Comparison of ENCODE assay signal across 8 cellular contexts in genomic region chr17:79915850-79916430, GRCh38.
A peak's percentile ranks its signal among the peaks of the same experiment; 100 is the strongest.
DNase-seq lines count a peak whose midpoint lies in the region; ATAC-seq and TF ChIP-seq lines count a peak whose summit lies in the region.

No MANE protein-coding gene starts in this region.

- POLR2A ChIA-PET in CD4-positive, alpha-beta T cell (lab: Charles Lee) = no interaction called here
- POLR2A ChIA-PET in HEK293 (lab: Yijun Ruan, JAX) = interaction anchor here (0.8 to 1.4 kb wide), 3 partner anchors 15 to 119 kb away, joined by 3 to 6 read pairs (median 4); partner anchors contain the start of genes CBX4 and CBX8
- POLR2A ChIA-PET in activated CD4-positive, alpha-beta T cell treated with anti-CD3 and anti-CD28 coated beads, Interleukin-2, amount 10 ng/mL, durations not matched to agents 7 days and 5 days (lab: Charles Lee) = no interaction called here

- H3K36me3 ChIP-seq in HEK293 (ENCODE audit: control insufficient read depth in 2 of 2, insufficient read depth in 1 of 2, low read length in 2 of 2) (no peaks in the 10 kb centered on the region), right lobe of liver (no peaks in the 10 kb centered on the region)

- peak in 1 of 10 experiments; percentile 16 for DNase-seq in CD4-positive, alpha-beta T cell
- peak; percentile 23 for DNase-seq in activated CD4-positive, alpha-beta T cell treated with anti-CD3 and anti-CD28 coated beads, Interleukin-2, amount 10 ng/mL, durations not matched to agents 7 days and 5 days
- DNase-seq in right lobe of liver (peak in 2 of 3 donors; percentile 51 to 64), mesenteric fat pad (ENCODE audit: low spot score) (no peak), NCI-H510A treated with DMSO at 0.1 percent for 48 hours (lab: John Stamatoyannopoulos, UW) (no peak)

- 28% methylated on average over 4 of the region's 23 CpGs for WGBS in right lobe of liver (ENCODE audit: insufficient coverage, low coverage, low lambda C conversion rate, missing lambda C conversion rate)

- H3K27ac ChIP-seq in CD4-positive, alpha-beta T cell (ENCODE audit: low read depth, low read length) = no peak overlapping the region
- H3K27ac ChIP-seq in HEK293 (ENCODE audit: extremely low read depth, low read depth, low read length) (no peak overlapping the region), right lobe of liver (no peak overlapping the region)

- no peak overlapping the region for H3K27ac Mint-ChIP-seq in CD4-positive, alpha-beta T cell
- no peak overlapping the region for H3K27ac Mint-ChIP-seq in activated CD4-positive, alpha-beta T cell treated with anti-CD3 and anti-CD28 coated beads, Interleukin-2, amount 10 ng/mL, durations not matched to agents 7 days and 5 days

- CTCF ChIA-PET in CD4-positive, alpha-beta T cell (lab: Charles Lee) = interaction anchor here (0.9 to 1.7 kb wide), 3 partner anchors 71 to 174 kb away, joined by 3 to 6 read pairs (median 4); no protein-coding TSS in a partner anchor
- CTCF ChIA-PET in HEK293 (lab: Yijun Ruan, JAX) = interaction anchor here (0.7 to 2.5 kb wide), 14 partner anchors 8 to 174 kb away, joined by 3 to 10 read pairs (median 4); partner anchors contain the start of gene CBX4
- CTCF ChIA-PET in activated CD4-positive, alpha-beta T cell treated with anti-CD3 and anti-CD28 coated beads, Interleukin-2, amount 10 ng/mL, durations not matched to agents 7 days and 5 days (lab: Charles Lee) = interaction anchor here (1.3 kb wide), 1 partner anchor 9 kb away, joined by 3 read pairs; no protein-coding TSS in a partner anchor

- TF ChIP-seq CTCF in CD4-positive, alpha-beta T cell (IDR thresholded peaks at IDR 0.05) = peak; percentile 14
- no peak for TF ChIP-seq CTCF in HEK293 (tag by site-specific recombination; IDR thresholded peaks at IDR 0.05)
- peak in 3 of 4 donors; percentile 23 to 40 (median 32) for TF ChIP-seq CTCF in right lobe of liver (IDR thresholded peaks at IDR 0.05)

- no peaks in the 10 kb centered on the region for H3K9me3 Mint-ChIP-seq in CD4-positive, alpha-beta T cell
- no peaks in the 10 kb centered on the region for H3K9me3 Mint-ChIP-seq in activated CD4-positive, alpha-beta T cell treated with anti-CD3 and anti-CD28 coated beads, Interleukin-2, amount 10 ng/mL, durations not matched to agents 7 days and 5 days

- no peaks in the 10 kb centered on the region for H3K4me1 Mint-ChIP-seq in CD4-positive, alpha-beta T cell (ENCODE audit: low read depth)
- H3K4me1 Mint-ChIP-seq in activated CD4-positive, alpha-beta T cell treated with anti-CD3 and anti-CD28 coated beads, Interleukin-2, amount 10 ng/mL, durations not matched to agents 7 days and 5 days = no peaks in the 10 kb centered on the region

- H3K9me3 ChIP-seq in CD4-positive, alpha-beta T cell (ENCODE audit: control insufficient read depth, low read length) = no peaks in the 10 kb centered on the region
- H3K9me3 ChIP-seq in HEK293 (ENCODE audit: control insufficient read depth, insufficient read depth, low read depth, low read length) (no peaks in the 10 kb centered on the region), right lobe of liver (no peaks in the 10 kb centered on the region)

- no peak for TF ChIP-seq POLR2A in right lobe of liver (IDR thresholded peaks at IDR 0.05)

- no peak overlapping the region for H3K4me3 Mint-ChIP-seq in CD4-positive, alpha-beta T cell
- H3K4me3 Mint-ChIP-seq in activated CD4-positive, alpha-beta T cell treated with anti-CD3 and anti-CD28 coated beads, Interleukin-2, amount 10 ng/mL, durations not matched to agents 7 days and 5 days = no peak overlapping the region

- H3K4me3 ChIP-seq in HEK293 (ENCODE audit: low read depth, low read length) (no peak overlapping the region), right lobe of liver (no peak overlapping the region)

- ATAC-seq in CD4-positive, alpha-beta T cell (ENCODE audit: poor library complexity) = no peak
- ATAC-seq in right lobe of liver (peak in 2 of 4 donors; percentile 1 to 17), HG03521 (IDR thresholded peaks at IDR 0.05; ENCODE audit: unreplicated experiment) (no peak), GM21423 (IDR thresholded peaks at IDR 0.05; ENCODE audit: unreplicated experiment) (no peak)

- H3K4me1 ChIP-seq in HEK293 (ENCODE audit: control insufficient read depth, insufficient read depth, low read length) = no peaks in the 10 kb centered on the region
- peaks cover 0 to 15% (median 7%) of the 10 kb centered on the region in 4 donors for H3K4me1 ChIP-seq in right lobe of liver

- no peaks in the 10 kb centered on the region for H3K36me3 Mint-ChIP-seq in CD4-positive, alpha-beta T cell (ENCODE audit: low read depth)
- no peaks in the 10 kb centered on the region for H3K36me3 Mint-ChIP-seq in activated CD4-positive, alpha-beta T cell treated with anti-CD3 and anti-CD28 coated beads, Interleukin-2, amount 10 ng/mL, durations not matched to agents 7 days and 5 days (ENCODE audit: low read depth)

- H3K27me3 Mint-ChIP-seq in CD4-positive, alpha-beta T cell = peaks cover 24% of the 10 kb centered on the region
- peaks cover 2% of the 10 kb centered on the region for H3K27me3 Mint-ChIP-seq in activated CD4-positive, alpha-beta T cell treated with anti-CD3 and anti-CD28 coated beads, Interleukin-2, amount 10 ng/mL, durations not matched to agents 7 days and 5 days

- no peaks in the 10 kb centered on the region for H3K27me3 ChIP-seq in CD4-positive, alpha-beta T cell (ENCODE audit: control insufficient read depth, insufficient read depth, low read length)
- H3K27me3 ChIP-seq in right lobe of liver = no peaks in the 10 kb centered on the region

- intact Hi-C loops in CD4-positive, alpha-beta T cell (cut with DNase I, micrococcal nuclease) = loop anchor here (1.0 to 5.0 kb wide), 3 partner anchors 127 to 174 kb away; no protein-coding TSS in a partner anchor
- intact Hi-C loops in right lobe of liver (cut with DNase I) = no loop called here

TF ChIP-seq in HEK293, 187 proteins besides CTCF, POLR2A, EP300 and RAD21:
- TF ChIP-seq ZNF549 (tag by site-specific recombination; IDR thresholded peaks at IDR 0.05) = no peak
- TF ChIP-seq, protein P1, sequence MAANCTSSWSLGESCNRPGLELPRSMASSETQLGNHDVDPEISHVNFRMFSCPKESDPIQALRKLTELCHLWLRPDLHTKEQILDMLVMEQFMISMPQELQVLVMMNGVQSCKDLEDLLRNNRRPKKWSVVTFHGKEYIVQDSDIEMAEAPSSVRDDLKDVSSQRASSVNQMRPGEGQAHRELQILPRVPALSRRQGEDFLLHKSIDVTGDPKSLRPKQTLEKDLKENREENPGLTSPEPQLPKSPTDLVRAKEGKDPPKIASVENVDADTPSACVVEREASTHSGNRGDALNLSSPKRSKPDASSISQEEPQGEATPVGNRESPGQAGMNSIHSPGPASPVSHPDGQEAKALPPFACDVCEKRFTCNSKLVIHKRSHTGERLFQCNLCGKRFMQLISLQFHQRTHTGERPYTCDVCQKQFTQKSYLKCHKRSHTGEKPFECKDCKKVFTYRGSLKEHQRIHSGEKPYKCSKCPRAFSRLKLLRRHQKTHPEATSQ (tag by site-specific recombination; IDR thresholded peaks at IDR 0.05) = no peak
- TF ChIP-seq ZNF677 (tag by site-specific recombination; IDR thresholded peaks at IDR 0.05) = no peak
- no peak for TF ChIP-seq ZNF624 (tag by site-specific recombination; IDR thresholded peaks at IDR 0.05)
- TF ChIP-seq, protein P2, sequence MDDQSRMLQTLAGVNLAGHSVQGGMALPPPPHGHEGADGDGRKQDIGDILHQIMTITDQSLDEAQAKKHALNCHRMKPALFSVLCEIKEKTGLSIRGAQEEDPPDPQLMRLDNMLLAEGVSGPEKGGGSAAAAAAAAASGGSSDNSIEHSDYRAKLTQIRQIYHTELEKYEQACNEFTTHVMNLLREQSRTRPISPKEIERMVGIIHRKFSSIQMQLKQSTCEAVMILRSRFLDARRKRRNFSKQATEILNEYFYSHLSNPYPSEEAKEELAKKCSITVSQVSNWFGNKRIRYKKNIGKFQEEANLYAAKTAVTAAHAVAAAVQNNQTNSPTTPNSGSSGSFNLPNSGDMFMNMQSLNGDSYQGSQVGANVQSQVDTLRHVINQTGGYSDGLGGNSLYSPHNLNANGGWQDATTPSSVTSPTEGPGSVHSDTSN (CRISPR knock-in tag; IDR thresholded peaks at IDR 0.05) = no peak
- TF ChIP-seq BCL11A (tag by site-specific recombination; IDR thresholded peaks at IDR 0.05; ENCODE audit: low read depth) = 0 out of 2 replicates have a peak, but pooled peaks have one; percentile 50
- TF ChIP-seq KLF1 (tag by site-specific recombination; IDR thresholded peaks at IDR 0.05) = peak; percentile 48; the same call in 1 of the 2 replicates
- TF ChIP-seq KLF8 (tag by site-specific recombination; IDR thresholded peaks at IDR 0.05) = peak; percentile 46; the same call in 1 of the 2 replicates
- TF ChIP-seq KLF17 (tag by site-specific recombination; IDR thresholded peaks at IDR 0.05) = peak; percentile 48; the same call in 1 of the 2 replicates

Comparison
In these comparisons a context has a peak if more than half of its experiments do, and no peak if none do; other contexts are left out.
1. DNase-seq: peak in activated CD4-positive, alpha-beta T cell treated with anti-CD3 and anti-CD28 coated beads, Interleukin-2, amount 10 ng/mL, durations not matched to agents 7 days and 5 days (single experiment) and right lobe of liver (2 of 3); none in mesenteric fat pad (single experiment) and NCI-H510A treated with DMSO at 0.1 percent for 48 hours (single experiment).
2. intact Hi-C loops: an anchor here in CD4-positive, alpha-beta T cell (1.0 to 5.0 kb wide); none called in right lobe of liver.